Comparison of ENCODE assay signal across 4 cellular contexts in the genomic region with DNA sequence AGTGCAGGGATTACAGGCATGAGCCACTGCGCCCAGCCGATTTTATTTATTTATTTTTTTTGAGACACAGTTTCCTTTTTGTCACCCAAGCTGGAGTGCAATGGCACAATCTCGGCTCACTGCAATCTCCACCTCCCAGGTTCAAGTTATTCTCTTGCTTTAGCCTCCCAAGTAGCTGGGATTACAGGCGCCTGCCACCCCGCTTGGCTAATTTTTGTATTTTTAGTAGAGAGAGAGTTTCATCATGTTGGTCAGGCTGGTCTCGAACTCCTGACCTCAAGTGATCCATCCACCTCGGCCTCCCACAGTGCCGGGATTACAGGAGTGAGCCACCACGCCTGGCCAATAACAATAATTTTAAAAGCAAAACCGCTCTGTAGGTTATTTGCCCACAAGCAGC. TPM values are rescaled to one million over a fixed set of nuclear protein-coding genes. Genes with fewer than 3 reads are reported as not detected.
"Had no signal": no experiment of that assay in that cellular context is flagged by ENCODE, and none has a peak within 500 bp of the region (broad histone marks: within the 10 kb centered on the region; RNA-seq: fewer than 3 reads in every experiment).

No MANE protein-coding gene starts in this region.

RNA-seq across cellular contexts. Expression of a gene that starts 3.4 kb away (rescaled TPM):
- total RNA-seq: ascending aorta, body of pancreas, cardiac septum had no signal
- polyA plus RNA-seq: adrenal gland had no signal
